Comparison of ENCODE assay signal across 24 cellular contexts in genomic region chr5:178781936-178782335, GRCh38.
"Had no signal": no experiment of that assay in that cellular context is flagged by ENCODE, and none has a peak within 500 bp of the region (broad histone marks: within the 10 kb centered on the region; RNA-seq: fewer than 3 reads in every experiment).

No MANE protein-coding gene starts in this region.

- H3K27me3 ChIP-seq: neural progenitor cell, pancreas, testis, tibial nerve, upper lobe of left lung, vagina had no signal

- DNase-seq: naive thymus-derived CD4-positive, alpha-beta T cell; natural killer cell; nucleus accumbens; pancreas; psoas muscle; right cardiac atrium; spleen; stimulated activated CD4-positive, alpha-beta T cell treated with anti-CD3 and anti-CD28 coated beads, Interleukin-12 subunit alpha, Interleukin-12 subunit beta, amount 100 ng/mL, for 4 hours; stimulated activated CD4-positive, alpha-beta T cell treated with anti-CD3 and anti-CD28 coated beads, Interleukin-2, amount 100 ng/mL, for 24 hours; stimulated activated CD4-positive, alpha-beta T cell treated with anti-CD3 and anti-CD28 coated beads, Interleukin-2, amount 100 ng/mL, for 48 hours; stimulated activated CD4-positive, alpha-beta T cell treated with anti-CD3 and anti-CD28 coated beads, Interleukin-4, amount 100 ng/mL, for 24 hours; stimulated activated naive B cell treated with anti-CD40 and anti-IgM and Interleukin-4, amounts not matched to agents 10 μg/mL and 1 μg/mL and 100 μg/mL, for 72 hours; stimulated activated naive CD4-positive, alpha-beta T cell treated with Interleukin-2 at 50 U/mL for 16 hours; stomach; testis; upper lobe of left lung had no signal

- ATAC-seq: naive thymus-derived CD4-positive, alpha-beta T cell; natural killer cell; pancreas; psoas muscle; right cardiac atrium; sciatic nerve; stimulated activated effector memory CD8-positive, alpha-beta T cell treated with anti-CD3 and anti-CD28 coated beads, Interleukin-12 subunit alpha, Interleukin-12 subunit beta, amount 100 ng/mL, for 72 hours; stimulated activated naive B cell treated with anti-CD40 and anti-IgM and Interleukin-4, amounts not matched to agents 10 μg/mL and 1 μg/mL and 100 μg/mL, for 72 hours had no signal

- FAIRE-seq: pancreas had no signal

- H3K36me3 ChIP-seq: neural progenitor cell, neutrophil, pancreas, spleen, stomach, tibial nerve, upper lobe of left lung, vagina had no signal

- H3K4me1 ChIP-seq: neural progenitor cell, psoas muscle, stomach, tibial nerve, upper lobe of left lung, vagina had no signal

- H2AFZ ChIP-seq: neural progenitor cell had no signal

- H3K9me3 ChIP-seq: neutrophil, pancreas, psoas muscle, spleen, stomach, testis, upper lobe of left lung, vagina had no signal

- H3K4me3 ChIP-seq: neural progenitor cell, pancreas, psoas muscle, skin epidermis, smooth muscle cell, spleen, stomach, testis, tibial nerve, upper lobe of left lung, vagina had no signal

- H3K27ac ChIP-seq: neural progenitor cell, neutrophil, pancreas, psoas muscle, skin epidermis, spleen, stomach, testis, tibial nerve, upper lobe of left lung, vagina had no signal

- H3K4me2 ChIP-seq: neural progenitor cell, smooth muscle cell had no signal

- H3K9ac ChIP-seq: neural progenitor cell had no signal
